ENCODE assay signal across 1 cellular context in genomic region chr5:150490754-150491153, GRCh38.
TF ChIP-seq lines count a peak whose summit lies in the region.

No MANE protein-coding gene starts in this region.

TF ChIP-seq in IMR-90, 13 proteins besides CTCF, POLR2A, EP300 and RAD21 (continued from another document):
- TF ChIP-seq USF2 (IDR thresholded peaks at IDR 0.05; ENCODE audit: low read depth, low read length) = no peak
- TF ChIP-seq CHD1 (IDR thresholded peaks at IDR 0.05; ENCODE audit: low read depth, low read length) = no peak
- no peak for TF ChIP-seq BHLHE40 (IDR thresholded peaks at IDR 0.05; ENCODE audit: low read depth, low read length)
- TF ChIP-seq ELK1 (IDR thresholded peaks at IDR 0.05; ENCODE audit: borderline replicate concordance, low read depth, low read length) = no peak
